In the genomic region with DNA sequence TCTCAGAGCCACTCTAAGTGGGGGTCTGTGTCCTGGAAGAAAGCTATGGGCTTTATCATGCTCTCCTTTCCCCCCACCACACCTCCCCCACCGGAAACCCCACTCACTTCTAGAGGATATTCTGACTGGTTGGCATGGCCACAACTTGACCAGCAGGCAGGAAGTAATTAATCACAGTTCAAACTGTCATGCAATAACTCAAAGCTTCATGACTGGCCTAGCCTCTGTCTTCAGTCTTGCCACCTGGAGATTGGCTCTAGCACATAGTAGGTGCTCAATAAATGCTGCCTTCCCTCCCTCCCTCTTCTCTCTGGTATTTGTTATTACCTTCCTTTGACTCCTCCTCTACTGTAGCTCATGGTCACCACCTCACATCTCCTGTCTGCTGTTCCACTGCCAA, we compare ENCODE assay signal across 1 cellular context.
TF ChIP-seq lines count a peak whose summit lies in the region.

No MANE protein-coding gene starts in this region.

TF ChIP-seq in IMR-90, 13 proteins besides CTCF, POLR2A, EP300 and RAD21 (continued from another document):
- TF ChIP-seq, protein P1, sequence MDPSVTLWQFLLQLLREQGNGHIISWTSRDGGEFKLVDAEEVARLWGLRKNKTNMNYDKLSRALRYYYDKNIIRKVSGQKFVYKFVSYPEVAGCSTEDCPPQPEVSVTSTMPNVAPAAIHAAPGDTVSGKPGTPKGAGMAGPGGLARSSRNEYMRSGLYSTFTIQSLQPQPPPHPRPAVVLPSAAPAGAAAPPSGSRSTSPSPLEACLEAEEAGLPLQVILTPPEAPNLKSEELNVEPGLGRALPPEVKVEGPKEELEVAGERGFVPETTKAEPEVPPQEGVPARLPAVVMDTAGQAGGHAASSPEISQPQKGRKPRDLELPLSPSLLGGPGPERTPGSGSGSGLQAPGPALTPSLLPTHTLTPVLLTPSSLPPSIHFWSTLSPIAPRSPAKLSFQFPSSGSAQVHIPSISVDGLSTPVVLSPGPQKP (IDR thresholded peaks at IDR 0.05; ENCODE audit: borderline replicate concordance, low read depth, low read length) = no peak
- no peak for TF ChIP-seq MAZ (IDR thresholded peaks at IDR 0.05; ENCODE audit: borderline replicate concordance, low read depth, low read length)
- no peak for TF ChIP-seq CEBPB (IDR thresholded peaks at IDR 0.05; ENCODE audit: low read depth, low read length)
- no peak for TF ChIP-seq SMC3 (IDR thresholded peaks at IDR 0.05; ENCODE audit: low read depth, low read length)
- TF ChIP-seq BHLHE40 (IDR thresholded peaks at IDR 0.05; ENCODE audit: low read depth, low read length) = no peak
- TF ChIP-seq CHD1 (IDR thresholded peaks at IDR 0.05; ENCODE audit: low read depth, low read length) = no peak
- TF ChIP-seq, protein P2, sequence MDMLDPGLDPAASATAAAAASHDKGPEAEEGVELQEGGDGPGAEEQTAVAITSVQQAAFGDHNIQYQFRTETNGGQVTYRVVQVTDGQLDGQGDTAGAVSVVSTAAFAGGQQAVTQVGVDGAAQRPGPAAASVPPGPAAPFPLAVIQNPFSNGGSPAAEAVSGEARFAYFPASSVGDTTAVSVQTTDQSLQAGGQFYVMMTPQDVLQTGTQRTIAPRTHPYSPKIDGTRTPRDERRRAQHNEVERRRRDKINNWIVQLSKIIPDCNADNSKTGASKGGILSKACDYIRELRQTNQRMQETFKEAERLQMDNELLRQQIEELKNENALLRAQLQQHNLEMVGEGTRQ (IDR thresholded peaks at IDR 0.05; ENCODE audit: low read depth, low read length) = no peak
- TF ChIP-seq MXI1 (IDR thresholded peaks at IDR 0.05; ENCODE audit: borderline replicate concordance, low read depth, low read length) = no peak
